15 cellular contexts compared by ENCODE assay signal in genomic region chr20:3316131-3316530, GRCh38.
DNase-seq lines count a peak whose midpoint lies in the region; ATAC-seq and TF ChIP-seq lines count a peak whose summit lies in the region.
"Had no signal": no experiment of that assay in that cellular context is flagged by ENCODE, and none has a peak within 500 bp of the region (broad histone marks: within the 10 kb centered on the region; RNA-seq: fewer than 3 reads in every experiment).

No MANE protein-coding gene starts in this region.

- no peaks in the 10 kb centered on the region for H3K4me1 ChIP-seq in endodermal cell (ENCODE audit: control insufficient read depth, insufficient read depth, low read length)
- H3K4me1 ChIP-seq in upper lobe of right lung = peaks cover 14% of the 10 kb centered on the region
- H3K4me1 ChIP-seq: BE2C had no signal

- peaks cover 55% of the 10 kb centered on the region for H3K36me3 ChIP-seq in endodermal cell (ENCODE audit: control insufficient read depth, insufficient read depth, low read length)
- H3K36me3 ChIP-seq in upper lobe of right lung = peaks cover 46% of the 10 kb centered on the region

- H3K9me3 ChIP-seq in endodermal cell (ENCODE audit: control insufficient read depth, low read length) = no peaks in the 10 kb centered on the region
- no peaks in the 10 kb centered on the region for H3K9me3 ChIP-seq in upper lobe of right lung
- H3K9me3 ChIP-seq: BE2C had no signal

- no peaks in the 10 kb centered on the region for H3K9me3 Mint-ChIP-seq in endodermal cell
- H3K9me3 Mint-ChIP-seq: activated CD8-positive, alpha-beta T cell treated with anti-CD3 and anti-CD28 coated beads for 36 hours; activated naive CD8-positive, alpha-beta T cell treated with anti-CD3 and anti-CD28 coated beads, Interleukin-2, amount 10 ng/mL, durations not matched to agents 7 days and 5 days; stimulated activated naive CD8-positive, alpha-beta T cell treated with anti-CD3 and anti-CD28 coated beads, Interleukin-15, Interleukin-2, amounts not matched to agents 100 ng/mL and 50 ng/mL, for 24 hours had no signal

- no peak overlapping the region for H3K4me3 Mint-ChIP-seq in endodermal cell
- H3K4me3 Mint-ChIP-seq: activated CD8-positive, alpha-beta T cell treated with anti-CD3 and anti-CD28 coated beads for 36 hours; activated naive CD8-positive, alpha-beta T cell treated with anti-CD3 and anti-CD28 coated beads, Interleukin-2, amount 10 ng/mL, durations not matched to agents 7 days and 5 days; stimulated activated naive CD8-positive, alpha-beta T cell treated with anti-CD3 and anti-CD28 coated beads, Interleukin-15, Interleukin-2, amounts not matched to agents 100 ng/mL and 50 ng/mL, for 24 hours had no signal

- intact Hi-C loops in left ventricle myocardium superior (cut with micrococcal nuclease) (no loop called here), cardiac septum (cut with DNase I) (loop anchor here (2.0 kb wide), 1 partner anchor 97 kb away; no protein-coding TSS in a partner anchor), upper lobe of right lung (cut with DNase I) (no loop called here)

- no peaks in the 10 kb centered on the region for H3K27me3 Mint-ChIP-seq in endodermal cell (ENCODE audit: insufficient read depth)
- H3K27me3 Mint-ChIP-seq: activated CD8-positive, alpha-beta T cell treated with anti-CD3 and anti-CD28 coated beads for 36 hours; activated naive CD8-positive, alpha-beta T cell treated with anti-CD3 and anti-CD28 coated beads, Interleukin-2, amount 10 ng/mL, durations not matched to agents 7 days and 5 days; progenitor cell of endocrine pancreas; stimulated activated naive CD8-positive, alpha-beta T cell treated with anti-CD3 and anti-CD28 coated beads, Interleukin-15, Interleukin-2, amounts not matched to agents 100 ng/mL and 50 ng/mL, for 24 hours had no signal

- no peaks in the 10 kb centered on the region for H3K4me1 Mint-ChIP-seq in endodermal cell

- H3K9ac ChIP-seq in endodermal cell (ENCODE audit: extremely low read depth, low read length, poor library complexity, severe bottlenecking) = no peak overlapping the region

- no peak for DNase-seq in left ventricle myocardium superior
- no peak for DNase-seq in cardiac septum (ENCODE audit: low spot score)
- peak; percentile 63 for DNase-seq in endodermal cell
- peak; percentile 14 for DNase-seq in midbrain (lab: John Stamatoyannopoulos, UW)
- no peak for DNase-seq in upper lobe of right lung
- DNase-seq in NCI-H2227 (lab: John Stamatoyannopoulos, UW; ENCODE audit: unreplicated experiment) = no peak
- DNase-seq in OCI-M1 (lab: John Stamatoyannopoulos, UW) = no peak
- DNase-seq in SHP77 treated with DMSO at 0.1 percent for 48 hours (lab: John Stamatoyannopoulos, UW) = no peak
- DNase-seq: KG1, NCI-H2107 had no signal

- H3K27me3 ChIP-seq in endodermal cell (ENCODE audit: control insufficient read depth, insufficient read depth, low read length, poor library complexity, severe bottlenecking) (no peaks in the 10 kb centered on the region), upper lobe of right lung (no peaks in the 10 kb centered on the region)
- H3K27me3 ChIP-seq: BE2C had no signal

- ATAC-seq in left ventricle myocardium superior (peak; percentile 12), upper lobe of right lung (peak; percentile 75)

- no peak overlapping the region for H3K27ac ChIP-seq in endodermal cell (ENCODE audit: low read depth, low read length)
- no peak overlapping the region for H3K27ac ChIP-seq in upper lobe of right lung

- TF ChIP-seq CTCF in endodermal cell (conservative IDR thresholded peaks at IDR 0.05) (no peak), upper lobe of right lung (IDR thresholded peaks at IDR 0.05) (no peak)

- 92% methylated on average over 7 to 8 of the region's 8 CpGs for WGBS in endodermal cell (ENCODE audit: insufficient coverage in 1 of 2, insufficient read length in 1 of 2), 2 experiments

- no peak overlapping the region for H3K27ac Mint-ChIP-seq in endodermal cell
- H3K27ac Mint-ChIP-seq: activated CD8-positive, alpha-beta T cell treated with anti-CD3 and anti-CD28 coated beads for 36 hours; activated naive CD8-positive, alpha-beta T cell treated with anti-CD3 and anti-CD28 coated beads, Interleukin-2, amount 10 ng/mL, durations not matched to agents 7 days and 5 days; progenitor cell of endocrine pancreas; stimulated activated naive CD8-positive, alpha-beta T cell treated with anti-CD3 and anti-CD28 coated beads, Interleukin-15, Interleukin-2, amounts not matched to agents 100 ng/mL and 50 ng/mL, for 24 hours had no signal

- H3K36me3 Mint-ChIP-seq in endodermal cell (ENCODE audit: low read depth) = peaks cover 48% of the 10 kb centered on the region

- no peak overlapping the region for H3K4me3 ChIP-seq in endodermal cell (ENCODE audit: low read length)
- H3K4me3 ChIP-seq in upper lobe of right lung = no peak overlapping the region

Comparison
In these comparisons a context has a peak if more than half of its experiments do, and no peak if none do; other contexts are left out.
1. DNase-seq: peak in endodermal cell (single experiment) and midbrain (single experiment); none in left ventricle myocardium superior (single experiment), cardiac septum (single experiment), upper lobe of right lung (single experiment), NCI-H2227 (single experiment), OCI-M1 (single experiment) and SHP77 treated with DMSO at 0.1 percent for 48 hours (single experiment).